Comparison of ENCODE assay signal across 9 cellular contexts in genomic region chr4:185128272-185129119, GRCh38. TPM values are rescaled to one million over a fixed set of nuclear protein-coding genes. Genes with fewer than 3 reads are reported as not detected.
DNase-seq lines count a peak whose midpoint lies in the region; ATAC-seq and TF ChIP-seq lines count a peak whose summit lies in the region.
"Had no signal": no experiment of that assay in that cellular context is flagged by ENCODE, and none has a peak within 500 bp of the region (broad histone marks: within the 10 kb centered on the region; RNA-seq: fewer than 3 reads in every experiment).

No MANE protein-coding gene starts in this region.

- H3K9me3 Mint-ChIP-seq in T-helper 2 cell treated with Interferon-gamma antibody and Interleukin-4, amounts not matched to agents 5 μg/mL and 100 μg/mL, for 36 hours: no peaks in the 10 kb centered on the region

- H3K27ac ChIP-seq in lower lobe of right lung: peak overlapping the region; percentile 44
- H3K27ac ChIP-seq in temporal lobe (ENCODE audit: low read depth, low read length): peak overlapping the region; percentile 61
- H3K27ac ChIP-seq: neutrophil had no signal

- no peaks in the 10 kb centered on the region for H3K9me3 ChIP-seq in lower lobe of right lung
- H3K9me3 ChIP-seq: neutrophil had no signal

- peaks cover 57% of the 10 kb centered on the region for H3K27me3 Mint-ChIP-seq in T-helper 2 cell treated with Interferon-gamma antibody and Interleukin-4, amounts not matched to agents 5 μg/mL and 100 μg/mL, for 36 hours (ENCODE audit: low read depth)

- peak; percentile 54 for ATAC-seq in GM21717 (IDR thresholded peaks at IDR 0.05; ENCODE audit: unreplicated experiment)
- ATAC-seq in lower lobe of right lung: peak; percentile 74 to 83

- H3K4me3 Mint-ChIP-seq in T-helper 2 cell treated with Interferon-gamma antibody and Interleukin-4, amounts not matched to agents 5 μg/mL and 100 μg/mL, for 36 hours: peak overlapping the region; percentile 58

- H3K27me3 ChIP-seq in lower lobe of right lung (ENCODE audit: low read depth): peaks cover 23% of the 10 kb centered on the region

- no peaks in the 10 kb centered on the region for H3K36me3 Mint-ChIP-seq in T-helper 2 cell treated with Interferon-gamma antibody and Interleukin-4, amounts not matched to agents 5 μg/mL and 100 μg/mL, for 36 hours (ENCODE audit: low read depth)

- peak overlapping the region; percentile 65 for H3K4me3 ChIP-seq in lower lobe of right lung

- no peak for TF ChIP-seq CTCF in lower lobe of right lung (IDR thresholded peaks at IDR 0.05)

- no peak overlapping the region for H3K27ac Mint-ChIP-seq in T-helper 2 cell treated with Interferon-gamma antibody and Interleukin-4, amounts not matched to agents 5 μg/mL and 100 μg/mL, for 36 hours

- intact Hi-C loops in lower lobe of right lung (cut with DNase I): no loop called here

- peak; percentile 11 for DNase-seq in DMS53 treated with DMSO at 0.1 percent for 48 hours (lab: John Stamatoyannopoulos, UW; ENCODE audit: unreplicated experiment)
- DNase-seq in T-helper 2 cell treated with Interferon-gamma antibody and Interleukin-4, amounts not matched to agents 5 μg/mL and 100 μg/mL, for 36 hours (ENCODE audit: low spot score): peak; percentile 10
- DNase-seq in cortex of kidney (lab: John Stamatoyannopoulos, UW): peak; percentile 27
- peak; percentile 57 for DNase-seq in lower lobe of right lung
- DNase-seq in NCI-H187 (lab: John Stamatoyannopoulos, UW): no peak
- no peak for DNase-seq in NCI-H2107 treated with DMSO at 0.1 percent for 48 hours (lab: John Stamatoyannopoulos, UW; ENCODE audit: unreplicated experiment)

- H3K4me1 Mint-ChIP-seq in T-helper 2 cell treated with Interferon-gamma antibody and Interleukin-4, amounts not matched to agents 5 μg/mL and 100 μg/mL, for 36 hours (ENCODE audit: low read depth): peaks cover 6% of the 10 kb centered on the region

- peaks cover 11% of the 10 kb centered on the region for H3K4me1 ChIP-seq in lower lobe of right lung

- H3K36me3 ChIP-seq in lower lobe of right lung: no peaks in the 10 kb centered on the region
- H3K36me3 ChIP-seq: neutrophil had no signal

RNA-seq across cellular contexts. Expression of gene SLC25A4, which starts 14.6 kb away (rescaled TPM):
- total RNA-seq in lower lobe of right lung (33.1 TPM), temporal lobe (26.1 TPM)

Comparison
In these comparisons a context has a peak if more than half of its experiments do, and no peak if none do; other contexts are left out.
1. DNase-seq: peak in DMS53 treated with DMSO at 0.1 percent for 48 hours (single experiment), T-helper 2 cell treated with Interferon-gamma antibody and Interleukin-4, amounts not matched to agents 5 μg/mL and 100 μg/mL, for 36 hours (single experiment), cortex of kidney (single experiment) and lower lobe of right lung (single experiment); none in NCI-H187 (0 of 2) and NCI-H2107 treated with DMSO at 0.1 percent for 48 hours (single experiment).